Comparison of ENCODE assay signal across 8 cellular contexts in the genomic region with DNA sequence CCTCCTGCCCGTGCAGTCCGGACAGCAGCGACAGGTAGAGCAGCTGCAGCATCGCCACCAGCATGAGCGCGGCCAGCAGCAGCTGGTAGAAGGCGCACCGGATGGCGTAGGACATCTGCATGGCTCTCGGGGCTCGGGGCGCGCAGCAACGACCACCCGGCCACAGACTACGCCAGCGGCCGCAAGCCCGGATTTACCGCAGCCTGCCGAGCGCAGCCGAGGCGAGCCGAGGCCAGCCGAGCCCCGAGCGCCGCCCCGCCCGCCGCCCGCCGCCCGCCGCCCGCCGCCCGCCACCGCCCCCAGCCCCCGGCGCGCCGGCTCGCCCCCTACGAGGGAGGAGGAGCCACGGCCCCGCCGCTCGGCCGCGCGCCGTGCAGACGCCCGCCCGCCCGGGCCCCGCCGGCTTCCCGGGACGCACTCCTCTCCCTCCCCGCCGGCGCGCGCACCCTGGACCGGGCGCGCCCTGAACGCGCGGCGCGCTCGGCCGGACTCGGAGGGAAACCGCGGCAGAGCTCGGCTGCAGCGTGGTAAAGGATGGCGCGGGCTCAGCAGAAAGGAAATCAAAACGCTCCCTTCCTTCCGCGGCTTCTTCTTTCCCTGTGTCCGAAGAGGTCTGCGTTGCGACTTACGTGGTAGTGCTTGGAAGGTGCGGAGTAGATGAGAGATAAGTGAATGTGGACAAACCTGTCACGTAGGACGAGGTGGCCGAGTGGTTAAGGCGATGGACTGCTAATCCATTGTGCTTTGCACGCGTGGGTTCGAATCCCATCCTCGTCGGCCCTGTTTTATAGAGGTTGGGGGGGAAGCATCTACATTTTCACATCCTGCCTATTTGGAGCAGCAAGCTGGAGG. TPM values are rescaled to one million over a fixed set of nuclear protein-coding genes. Genes with fewer than 3 reads are reported as not detected.
A peak's percentile ranks its signal among the peaks of the same experiment; 100 is the strongest.
DNase-seq lines count a peak whose midpoint lies in the region; ATAC-seq and TF ChIP-seq lines count a peak whose summit lies in the region.

A gene (minus strand): TSS at position 205 of the 852 bp plus-strand sequence. CDS start 84 bp downstream, at position 121.

- DNase-seq in GF-D8 (lab: John Stamatoyannopoulos, UW) = peak; percentile 42
- peak; percentile 79 for DNase-seq in NCI-H345 (lab: John Stamatoyannopoulos, UW)
- DNase-seq in activated CD4-positive, alpha-beta T cell treated with anti-CD3 and anti-CD28 coated beads for 36 hours = peak; percentile 93
- DNase-seq in cerebellum (ENCODE audit: low spot score) = peak; percentile 93
- DNase-seq in kidney epithelial cell (ENCODE audit: low read depth) = peak; percentile 69
- DNase-seq in stimulated activated CD4-positive, alpha-beta T cell treated with anti-CD3 and anti-CD28 coated beads, Interleukin-12 subunit alpha, Interleukin-12 subunit beta, amount 100 ng/mL, for 48 hours (ENCODE audit: low read depth in 2 of 3, low spot score in 1 of 3) = peak; percentile 82 to 90 (median 89)

- TF ChIP-seq CTCF in kidney epithelial cell (IDR thresholded peaks at IDR 0.05; ENCODE audit: insufficient read depth, low read length, poor library complexity, severe bottlenecking) = no peak

- POLR2A ChIA-PET in activated CD4-positive, alpha-beta T cell treated with anti-CD3 and anti-CD28 coated beads for 36 hours (lab: Charles Lee) = interaction anchor here (0.6 to 1.1 kb wide), 3 partner anchors 12 to 119 kb away, joined by 3 read pairs; a partner anchor contains a TSS

- H3K36me3 ChIP-seq in kidney epithelial cell (ENCODE audit: control insufficient read depth, insufficient read depth, low read length) = no peaks in the 10 kb centered on the region

- H3K27me3 Mint-ChIP-seq in activated CD4-positive, alpha-beta T cell treated with anti-CD3 and anti-CD28 coated beads for 36 hours = peaks cover 3% of the 10 kb centered on the region

- ATAC-seq in HG02973 (IDR thresholded peaks at IDR 0.05; ENCODE audit: unreplicated experiment) (peak; percentile 37), GM21576 (IDR thresholded peaks at IDR 0.05; ENCODE audit: unreplicated experiment) (no peak)
- ATAC-seq in activated CD4-positive, alpha-beta T cell treated with anti-CD3 and anti-CD28 coated beads for 36 hours = peak; percentile 63

- peak within 1 kb of the TSS; percentile 93 for H3K4me3 Mint-ChIP-seq in activated CD4-positive, alpha-beta T cell treated with anti-CD3 and anti-CD28 coated beads for 36 hours

- no peaks in the 10 kb centered on the region for H3K9me3 Mint-ChIP-seq in activated CD4-positive, alpha-beta T cell treated with anti-CD3 and anti-CD28 coated beads for 36 hours (ENCODE audit: low read depth)

- H3K4me1 Mint-ChIP-seq in activated CD4-positive, alpha-beta T cell treated with anti-CD3 and anti-CD28 coated beads for 36 hours = peaks cover 41% of the 10 kb centered on the region

- peaks cover 10% of the 10 kb centered on the region for H3K36me3 Mint-ChIP-seq in activated CD4-positive, alpha-beta T cell treated with anti-CD3 and anti-CD28 coated beads for 36 hours (ENCODE audit: low read depth)

- CTCF ChIA-PET in activated CD4-positive, alpha-beta T cell treated with anti-CD3 and anti-CD28 coated beads for 36 hours (lab: Charles Lee) = interaction anchor here (0.6 to 5.0 kb wide), 7 partner anchors 14 to 488 kb away, joined by 3 to 20 read pairs (median 4); no protein-coding TSS in a partner anchor

- intact Hi-C loops in activated CD4-positive, alpha-beta T cell treated with anti-CD3 and anti-CD28 coated beads for 36 hours (cut with DNase I, micrococcal nuclease) = loop anchor here (1.0 to 5.0 kb wide), 6 partner anchors 35 to 771 kb away; a partner anchor contains a TSS

- H3K4me3 ChIP-seq in kidney epithelial cell (ENCODE audit: low read depth, low read length) = peak within 1 kb of the TSS; percentile 93

- no peaks in the 10 kb centered on the region for H3K27me3 ChIP-seq in kidney epithelial cell (ENCODE audit: control insufficient read depth, insufficient read depth, low read length)

- H3K27ac Mint-ChIP-seq in activated CD4-positive, alpha-beta T cell treated with anti-CD3 and anti-CD28 coated beads for 36 hours = peak within 1 kb of the TSS; percentile 90

RNA-seq across cellular contexts. Expression of the gene that starts here (rescaled TPM):
- total RNA-seq in activated CD4-positive, alpha-beta T cell treated with anti-CD3 and anti-CD28 coated beads for 36 hours = 1 to 10 TPM; 6.0 to 8.5 TPM
- total RNA-seq in cerebellum (42.7 TPM), kidney epithelial cell (20.3 and 20.4 TPM in 2 replicates)

Comparison
In these comparisons a context has a peak if more than half of its experiments do, and no peak if none do; other contexts are left out.
1. DNase-seq: peak in every context shown above with its lines; median percentile 93 in activated CD4-positive, alpha-beta T cell treated with anti-CD3 and anti-CD28 coated beads for 36 hours; 93 in cerebellum; 89 in stimulated activated CD4-positive, alpha-beta T cell treated with anti-CD3 and anti-CD28 coated beads, Interleukin-12 subunit alpha, Interleukin-12 subunit beta, amount 100 ng/mL, for 48 hours; 79 in NCI-H345; 69 in kidney epithelial cell; 42 in GF-D8.